22 cellular contexts compared by ENCODE assay signal in the genomic region with DNA sequence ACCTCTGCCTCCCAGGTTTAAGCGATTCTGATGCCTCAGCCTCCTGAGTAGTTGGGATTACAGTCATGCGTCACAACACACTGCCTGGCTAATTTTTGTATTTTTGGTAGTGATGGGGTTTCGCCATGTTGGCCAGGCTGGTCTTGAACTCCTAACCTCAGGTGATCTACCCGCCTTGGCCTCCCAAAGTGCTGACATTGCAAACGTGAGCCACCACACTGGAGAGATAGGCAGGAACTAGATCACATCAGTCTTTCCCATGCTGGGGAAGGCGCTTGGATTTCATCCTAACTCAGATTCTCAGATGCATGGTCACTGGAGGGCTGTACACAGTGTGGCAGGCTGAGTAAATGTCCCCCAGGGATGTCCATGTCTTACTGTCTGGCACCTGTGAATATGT. TPM values are rescaled to one million over a fixed set of nuclear protein-coding genes. Genes with fewer than 3 reads are reported as not detected.
DNase-seq lines count a peak whose midpoint lies in the region; ATAC-seq and TF ChIP-seq lines count a peak whose summit lies in the region.
"Had no signal": no experiment of that assay in that cellular context is flagged by ENCODE, and none has a peak within 500 bp of the region (broad histone marks: within the 10 kb centered on the region; RNA-seq: fewer than 3 reads in every experiment).

No MANE protein-coding gene starts in this region.

- H2BK15ac ChIP-seq in IMR-90 (ENCODE audit: low read depth, low read length) = no peak overlapping the region

- POLR2A ChIA-PET in IMR-90 (lab: Charles Lee; ENCODE audit: unreplicated experiment) = no interaction called here
- POLR2A ChIA-PET in activated CD4-positive, alpha-beta T cell treated with anti-CD3 and anti-CD28 coated beads, Interleukin-2, amount 10 ng/mL, durations not matched to agents 7 days and 5 days (lab: Charles Lee) = no interaction called here

- WGBS in IMR-90 (ENCODE audit: extremely low coverage in 2 of 2, insufficient read length in 1 of 2), 2 experiments = 81% methylated on average over 3 of the region's 6 CpGs; no CpG with 5 or more reads in 1 of the 2 experiments

- BruUV-seq in IMR-90 (replicated peaks; lab: Mats Ljungman, UMichigan) = no TSS peak

- no peak for TF ChIP-seq RAD21 in IMR-90 (IDR thresholded peaks at IDR 0.05; ENCODE audit: low read length)

- H3K36me3 Mint-ChIP-seq in CD4-positive, CD25-positive, alpha-beta regulatory T cell = no peaks in the 10 kb centered on the region
- H3K36me3 Mint-ChIP-seq in dendritic cell treated with granulocyte-macrophage colony-stimulating factor and Interleukin-4, amounts not matched to agents 40 ng/mL and 50 ng/mL, for 4 days (ENCODE audit: low read depth) = no peaks in the 10 kb centered on the region
- peaks cover 3% of the 10 kb centered on the region for H3K36me3 Mint-ChIP-seq in neural crest cell (ENCODE audit: low read depth)
- H3K36me3 Mint-ChIP-seq in activated CD4-positive, alpha-beta T cell treated with anti-CD3 and anti-CD28 coated beads, Interleukin-2, amount 10 ng/mL, durations not matched to agents 7 days and 5 days (ENCODE audit: low read depth) = no peaks in the 10 kb centered on the region
- H3K36me3 Mint-ChIP-seq: IgD-negative memory B cell had no signal

- in situ Hi-C loops in IMR-90 (cut with MboI; ENCODE audit: low sequenced_read_pairs) = no loop called here

- H3K4me1 ChIP-seq in CD4-positive, CD25-positive, alpha-beta regulatory T cell (ENCODE audit: control insufficient read depth, insufficient read depth, low read length, poor library complexity, severe bottlenecking) = no peaks in the 10 kb centered on the region
- peaks cover 4% of the 10 kb centered on the region; the same call in 1 of the 2 replicates for H3K4me1 ChIP-seq in IMR-90 (ENCODE audit: control insufficient read depth, insufficient read depth, low read length)
- H3K4me1 ChIP-seq in left ventricle myocardium inferior = peaks cover 12% of the 10 kb centered on the region
- H3K4me1 ChIP-seq: BE2C had no signal

- no peaks in the 10 kb centered on the region for H3K79me1 ChIP-seq in IMR-90 (ENCODE audit: low read depth in 1 of 2, low read length in 2 of 2)

- no peak overlapping the region for H3K4me3 ChIP-seq in CD4-positive, CD25-positive, alpha-beta regulatory T cell (ENCODE audit: low read depth, low read length)
- H3K4me3 ChIP-seq in IMR-90 (ENCODE audit: insufficient read depth, low read depth, low read length) = no peak overlapping the region
- no peak overlapping the region for H3K4me3 ChIP-seq in left ventricle myocardium inferior
- H3K4me3 ChIP-seq: GM12878, GM23248 had no signal

- H3K4me3 Mint-ChIP-seq in CD4-positive, CD25-positive, alpha-beta regulatory T cell = no peak overlapping the region
- no peak overlapping the region for H3K4me3 Mint-ChIP-seq in dendritic cell treated with granulocyte-macrophage colony-stimulating factor and Interleukin-4, amounts not matched to agents 40 ng/mL and 50 ng/mL, for 4 days
- H3K4me3 Mint-ChIP-seq in neural crest cell = no peak overlapping the region
- no peak overlapping the region for H3K4me3 Mint-ChIP-seq in activated CD4-positive, alpha-beta T cell treated with anti-CD3 and anti-CD28 coated beads, Interleukin-2, amount 10 ng/mL, durations not matched to agents 7 days and 5 days
- H3K4me3 Mint-ChIP-seq: CD4-positive, alpha-beta T cell; HFFc6; IgD-negative memory B cell had no signal

- H2AK9ac ChIP-seq in IMR-90 (replicated peaks; ENCODE audit: low read depth, low read length, poor library complexity) = no peak overlapping the region

- H3K23ac ChIP-seq in IMR-90 (ENCODE audit: low read depth, low read length) = no peak overlapping the region

- no peak overlapping the region for H3K56ac ChIP-seq in IMR-90 (ENCODE audit: extremely low read depth, insufficient read depth, low read length)

- H4K5ac ChIP-seq in IMR-90 (ENCODE audit: low read depth, low read length) = no peak overlapping the region

- peaks cover 0 to 4% (median under 1%) of the 10 kb centered on the region in 4 donors for H3K4me1 Mint-ChIP-seq in CD4-positive, CD25-positive, alpha-beta regulatory T cell
- peaks cover 13% of the 10 kb centered on the region for H3K4me1 Mint-ChIP-seq in dendritic cell treated with granulocyte-macrophage colony-stimulating factor and Interleukin-4, amounts not matched to agents 40 ng/mL and 50 ng/mL, for 4 days (ENCODE audit: low read depth)
- peaks cover 27% of the 10 kb centered on the region for H3K4me1 Mint-ChIP-seq in neural crest cell
- peaks cover 8% of the 10 kb centered on the region for H3K4me1 Mint-ChIP-seq in activated CD4-positive, alpha-beta T cell treated with anti-CD3 and anti-CD28 coated beads, Interleukin-2, amount 10 ng/mL, durations not matched to agents 7 days and 5 days
- H3K4me1 Mint-ChIP-seq: IgD-negative memory B cell had no signal

- H3K4me2 ChIP-seq in IMR-90 (ENCODE audit: low read depth, low read length) = no peak overlapping the region

- H2BK20ac ChIP-seq in IMR-90 (ENCODE audit: low read depth, low read length) = no peak overlapping the region

- no peaks in the 10 kb centered on the region for H4K20me1 ChIP-seq in IMR-90 (ENCODE audit: insufficient read depth, low read length)

- no peak for TF ChIP-seq POLR2A in IMR-90 (IDR thresholded peaks at IDR 0.05; ENCODE audit: low read depth, low read length)

- no peak for DNase-seq in CD4-positive, CD25-positive, alpha-beta regulatory T cell
- no peak for DNase-seq in IMR-90
- DNase-seq in neural crest cell (ENCODE audit: low read depth, low spot score) = no peak
- no peak for DNase-seq in left ventricle myocardium inferior
- no peak for DNase-seq in activated CD4-positive, alpha-beta T cell treated with anti-CD3 and anti-CD28 coated beads, Interleukin-2, amount 10 ng/mL, durations not matched to agents 7 days and 5 days
- DNase-seq: ACHN; BE2C; C1 segment of cervical spinal cord; CD4-positive, alpha-beta T cell; DMS79 treated with DMSO at 0.1 percent for 48 hours; GF-D8; GM23248; HFFc6; Kasumi-1; KG1 had no signal

- no peak overlapping the region for H2AFZ ChIP-seq in IMR-90 (replicated peaks; ENCODE audit: low read length, poor library complexity)
- H2AFZ ChIP-seq: GM23248 had no signal

- no peak overlapping the region for H4K91ac ChIP-seq in IMR-90 (ENCODE audit: insufficient read depth, low read depth, low read length)

- intact Hi-C loops in IMR-90 (cut with micrococcal nuclease) (no loop called here), left ventricle myocardium inferior (cut with micrococcal nuclease) (no loop called here)
- intact Hi-C loops in dendritic cell treated with granulocyte-macrophage colony-stimulating factor and Interleukin-4, amounts not matched to agents 40 ng/mL and 50 ng/mL, for 4 days (cut with micrococcal nuclease) = no loop called here

- CTCF ChIA-PET in IMR-90 (lab: Yijun Ruan, JAX) = no interaction called here
- CTCF ChIA-PET in activated CD4-positive, alpha-beta T cell treated with anti-CD3 and anti-CD28 coated beads, Interleukin-2, amount 10 ng/mL, durations not matched to agents 7 days and 5 days (lab: Charles Lee) = interaction anchor here (1.1 kb wide), 1 partner anchor 9 kb away, joined by 3 read pairs; no protein-coding TSS in a partner anchor

- no peak for ATAC-seq in CD4-positive, CD25-positive, alpha-beta regulatory T cell (ENCODE audit: low read depth in 2 of 2)
- ATAC-seq in IMR-90 (ENCODE audit: low read depth) (no peak), GM18873 (IDR thresholded peaks at IDR 0.05; ENCODE audit: low FRiP score, unreplicated experiment) (no peak), HG03354 (IDR thresholded peaks at IDR 0.05; ENCODE audit: poor library complexity, severe bottlenecking, unreplicated experiment) (no peak)
- ATAC-seq: GM12878, HCT116 had no signal

- no peaks in the 10 kb centered on the region for H3K36me3 ChIP-seq in CD4-positive, CD25-positive, alpha-beta regulatory T cell (ENCODE audit: control insufficient read depth, insufficient read depth, low read length)
- H3K36me3 ChIP-seq in IMR-90 (ENCODE audit: control insufficient read depth, insufficient read depth, low read length) = no peaks in the 10 kb centered on the region
- H3K36me3 ChIP-seq in left ventricle myocardium inferior = no peaks in the 10 kb centered on the region
- H3K36me3 ChIP-seq: BE2C had no signal

- H3K27ac Mint-ChIP-seq in CD4-positive, CD25-positive, alpha-beta regulatory T cell = peak overlapping the region in 2 of 3 donors; percentile 72 to 74
- peak overlapping the region; percentile 7 for H3K27ac Mint-ChIP-seq in dendritic cell treated with granulocyte-macrophage colony-stimulating factor and Interleukin-4, amounts not matched to agents 40 ng/mL and 50 ng/mL, for 4 days
- H3K27ac Mint-ChIP-seq in neural crest cell (ENCODE audit: unreplicated experiment) = peak overlapping the region; percentile 8
- no peak overlapping the region for H3K27ac Mint-ChIP-seq in activated CD4-positive, alpha-beta T cell treated with anti-CD3 and anti-CD28 coated beads, Interleukin-2, amount 10 ng/mL, durations not matched to agents 7 days and 5 days
- H3K27ac Mint-ChIP-seq: CD4-positive, alpha-beta T cell; HFFc6; IgD-negative memory B cell had no signal

- no peak overlapping the region for H2AK5ac ChIP-seq in IMR-90 (ENCODE audit: low read depth, low read length)

- H3K9me3 ChIP-seq in CD4-positive, CD25-positive, alpha-beta regulatory T cell (ENCODE audit: control insufficient read depth in 2 of 2, low read length in 2 of 2) = no peaks in the 10 kb centered on the region
- H3K9me3 ChIP-seq in IMR-90 (ENCODE audit: control insufficient read depth, insufficient read depth, low read length) (no peaks in the 10 kb centered on the region), left ventricle myocardium inferior (replicated peaks) (no peaks in the 10 kb centered on the region)
- H3K9me3 ChIP-seq: BE2C had no signal

- H3K18ac ChIP-seq in IMR-90 (ENCODE audit: low read depth, low read length) = no peak overlapping the region

- no peak overlapping the region for H3K4ac ChIP-seq in IMR-90 (ENCODE audit: low read depth, low read length)

- no peak overlapping the region for H4K8ac ChIP-seq in IMR-90 (ENCODE audit: low read depth in 2 of 2, low read length in 2 of 2)

- no peak overlapping the region for H3K14ac ChIP-seq in IMR-90 (replicated peaks; ENCODE audit: low read depth, low read length)

- H3K9me3 Mint-ChIP-seq in CD4-positive, CD25-positive, alpha-beta regulatory T cell = peaks cover 0 to 1% (median 0%) of the 10 kb centered on the region in 7 donors
- no peaks in the 10 kb centered on the region for H3K9me3 Mint-ChIP-seq in dendritic cell treated with granulocyte-macrophage colony-stimulating factor and Interleukin-4, amounts not matched to agents 40 ng/mL and 50 ng/mL, for 4 days
- H3K9me3 Mint-ChIP-seq in neural crest cell = peaks cover 4% of the 10 kb centered on the region
- no peaks in the 10 kb centered on the region for H3K9me3 Mint-ChIP-seq in activated CD4-positive, alpha-beta T cell treated with anti-CD3 and anti-CD28 coated beads, Interleukin-2, amount 10 ng/mL, durations not matched to agents 7 days and 5 days
- H3K9me3 Mint-ChIP-seq: CD4-positive, alpha-beta T cell; HFFc6; IgD-negative memory B cell had no signal

- no peaks in the 10 kb centered on the region for H3K27me3 Mint-ChIP-seq in CD4-positive, CD25-positive, alpha-beta regulatory T cell
- H3K27me3 Mint-ChIP-seq in dendritic cell treated with granulocyte-macrophage colony-stimulating factor and Interleukin-4, amounts not matched to agents 40 ng/mL and 50 ng/mL, for 4 days = peaks cover 19% of the 10 kb centered on the region
- no peaks in the 10 kb centered on the region for H3K27me3 Mint-ChIP-seq in neural crest cell (ENCODE audit: low read depth)
- no peaks in the 10 kb centered on the region for H3K27me3 Mint-ChIP-seq in activated CD4-positive, alpha-beta T cell treated with anti-CD3 and anti-CD28 coated beads, Interleukin-2, amount 10 ng/mL, durations not matched to agents 7 days and 5 days
- H3K27me3 Mint-ChIP-seq: CD4-positive, alpha-beta T cell; IgD-negative memory B cell had no signal

- H3K9me1 ChIP-seq in IMR-90 (ENCODE audit: insufficient read depth, low read length) = no peaks in the 10 kb centered on the region

- dilution Hi-C loops in IMR-90 (cut with HindIII; ENCODE audit: low sequenced_read_pairs, unreplicated experiment) = no loop called here

- H2BK120ac ChIP-seq in IMR-90 (ENCODE audit: low read depth, low read length) = no peak overlapping the region

- H3K27me3 ChIP-seq in CD4-positive, CD25-positive, alpha-beta regulatory T cell (ENCODE audit: control insufficient read depth, insufficient read depth, low read length) = no peaks in the 10 kb centered on the region
- no peaks in the 10 kb centered on the region for H3K27me3 ChIP-seq in IMR-90 (ENCODE audit: control insufficient read depth, insufficient read depth, low read length)
- no peaks in the 10 kb centered on the region for H3K27me3 ChIP-seq in left ventricle myocardium inferior (ENCODE audit: low read depth)
- H3K27me3 ChIP-seq: BE2C had no signal

- H2BK5ac ChIP-seq in IMR-90 (ENCODE audit: low read depth, low read length, poor library complexity, severe bottlenecking) = no peak overlapping the region

- no peak for TF ChIP-seq CTCF in IMR-90 (conservative IDR thresholded peaks at IDR 0.05; ENCODE audit: low read depth, low read length)
- no peak for TF ChIP-seq CTCF in neural crest cell (conservative IDR thresholded peaks at IDR 0.05)
- no peak for TF ChIP-seq CTCF in left ventricle myocardium inferior (IDR thresholded peaks at IDR 0.05; ENCODE audit: borderline replicate concordance)

- H3K27ac ChIP-seq in CD4-positive, CD25-positive, alpha-beta regulatory T cell (ENCODE audit: insufficient read depth, low read length, poor library complexity, severe bottlenecking) = no peak overlapping the region
- no peak overlapping the region for H3K27ac ChIP-seq in IMR-90 (ENCODE audit: insufficient read depth, low read length)
- no peak overlapping the region for H3K27ac ChIP-seq in left ventricle myocardium inferior (replicated peaks)
- H3K27ac ChIP-seq: GM23248, HL-60 had no signal

- no peak overlapping the region for H3K9ac ChIP-seq in IMR-90 (ENCODE audit: low read depth, low read length)
- H3K9ac ChIP-seq: GM23248 had no signal

RNA-seq across cellular contexts. Expression of a gene that starts 18.0 kb away (rescaled TPM):
- 53.5 TPM for total RNA-seq in CD4-positive, CD25-positive, alpha-beta regulatory T cell
- 100 to 1,000 TPM; 142 to 181 (median 173) TPM for polyA plus RNA-seq in CD4-positive, CD25-positive, alpha-beta regulatory T cell
- total RNA-seq in IMR-90 (2012; rRNA removed) = 3.9 and 4.4 TPM in 2 replicates
- 22.7 and 31.1 TPM in 2 replicates for polyA plus RNA-seq in IMR-90 (2012; rRNA removed)
- polyA plus RNA-seq in IMR-90 (2012; cell fraction: cytosol; rRNA removed) = 15.1 and 44.2 TPM in 2 replicates
- polyA plus RNA-seq in IMR-90 (2012; cell fraction: nucleus; rRNA removed; ENCODE audit: low replicate concordance) = 5.3 and 12.5 TPM in 2 replicates
- 13.7 and 15.1 TPM in 2 replicates for total RNA-seq in neural crest cell
- 11.4 TPM for total RNA-seq in left ventricle myocardium inferior
- total RNA-seq in activated CD4-positive, alpha-beta T cell treated with anti-CD3 and anti-CD28 coated beads, Interleukin-2, amount 10 ng/mL, durations not matched to agents 7 days and 5 days = 10 to 100 TPM; 66.4 to 70.8 TPM

RNA-seq across cellular contexts. Expression of a gene that starts 27.5 kb away (rescaled TPM):
- 128 TPM for total RNA-seq in CD4-positive, CD25-positive, alpha-beta regulatory T cell
- polyA plus RNA-seq in CD4-positive, CD25-positive, alpha-beta regulatory T cell = 10 to 100 TPM in 3 of 4 donors, 1 to 10 TPM in 1; 9.4 to 12.2 (median 11.0) TPM
- total RNA-seq in IMR-90 (2012; rRNA removed) (21.1 and 24.2 TPM in 2 replicates), neural crest cell (79.2 and 85.6 TPM in 2 replicates), left ventricle myocardium inferior (13.0 TPM)
- 22.6 and 30.7 TPM in 2 replicates for polyA plus RNA-seq in IMR-90 (2012; rRNA removed)
- 19.7 and 20.6 TPM in 2 replicates for polyA plus RNA-seq in IMR-90 (2012; cell fraction: cytosol; rRNA removed)
- 51.3 and 95.2 TPM in 2 replicates for polyA plus RNA-seq in IMR-90 (2012; cell fraction: nucleus; rRNA removed; ENCODE audit: low replicate concordance)
- 10 to 100 TPM; 66.2 to 72.7 TPM for total RNA-seq in activated CD4-positive, alpha-beta T cell treated with anti-CD3 and anti-CD28 coated beads, Interleukin-2, amount 10 ng/mL, durations not matched to agents 7 days and 5 days
